In genomic region chr4:112648263-112649054, GRCh38 we compare ENCODE assay signal across 20 cellular contexts. TPM values are rescaled to one million over a fixed set of nuclear protein-coding genes. Genes with fewer than 3 reads are reported as not detected.
DNase-seq lines count a peak whose midpoint lies in the region; ATAC-seq and TF ChIP-seq lines count a peak whose summit lies in the region.
"Had no signal": no experiment of that assay in that cellular context is flagged by ENCODE, and none has a peak within 500 bp of the region (broad histone marks: within the 10 kb centered on the region; RNA-seq: fewer than 3 reads in every experiment).

No MANE protein-coding gene starts in this region.

- no peak overlapping the region for H4K8ac ChIP-seq in mesenchymal stem cell (ENCODE audit: low read length)

- H3K4me3 Mint-ChIP-seq in endodermal cell, result peak overlapping the region; percentile 95
- H3K4me3 Mint-ChIP-seq: activated naive CD4-positive, alpha-beta T cell treated with anti-CD3 and anti-CD28 coated beads, Interleukin-2, amount 50 U/mL, for 24 hours; brain; stimulated activated memory B cell treated with anti-CD40 and anti-IgM and Interleukin-4, amounts not matched to agents 10 μg/mL and 1 μg/mL and 100 μg/mL, for 72 hours had no signal

- H3K9me3 ChIP-seq in HUES48 (ENCODE audit: control insufficient read depth, insufficient read depth, low read length), result 0 out of 2 replicates have a peak, but pooled peaks cover 2% of the 10 kb centered on the region
- no peaks in the 10 kb centered on the region for H3K9me3 ChIP-seq in endodermal cell (ENCODE audit: control insufficient read depth, low read length)
- H3K9me3 ChIP-seq in mesenchymal stem cell (ENCODE audit: control insufficient read depth, low read length), result no peaks in the 10 kb centered on the region
- H3K9me3 ChIP-seq: colonic mucosa had no signal

- H3K4me3 ChIP-seq in HUES48 (ENCODE audit: low read depth, low read length) (peak overlapping the region; percentile 77), endodermal cell (ENCODE audit: low read length) (peak overlapping the region; percentile 99), mesenchymal stem cell (ENCODE audit: insufficient read depth in 1 of 2, low read depth in 1 of 2, low read length in 2 of 2) (no peak overlapping the region)
- H3K4me3 ChIP-seq: colonic mucosa, smooth muscle cell had no signal

- no peaks in the 10 kb centered on the region for H3K27me3 ChIP-seq in HUES48 (ENCODE audit: control insufficient read depth, insufficient read depth, low read length)
- H3K27me3 ChIP-seq in endodermal cell (ENCODE audit: control insufficient read depth, insufficient read depth, low read length, poor library complexity, severe bottlenecking), result no peaks in the 10 kb centered on the region
- no peaks in the 10 kb centered on the region for H3K27me3 ChIP-seq in mesenchymal stem cell (ENCODE audit: control insufficient read depth in 1 of 2, insufficient read depth in 1 of 2, low read length in 2 of 2)
- H3K27me3 ChIP-seq: colonic mucosa had no signal

- H2BK120ac ChIP-seq in mesenchymal stem cell (ENCODE audit: low read depth, low read length), result no peak overlapping the region

- no peak overlapping the region for H3K14ac ChIP-seq in mesenchymal stem cell (ENCODE audit: low read length in 2 of 2)

- H2BK15ac ChIP-seq in mesenchymal stem cell (ENCODE audit: low read depth, poor library complexity, severe bottlenecking), result no peak overlapping the region

- H2BK12ac ChIP-seq in mesenchymal stem cell (ENCODE audit: low read length in 2 of 2), result no peak overlapping the region

- peaks cover 15% of the 10 kb centered on the region for H3K4me1 Mint-ChIP-seq in endodermal cell
- H3K4me1 Mint-ChIP-seq: activated naive CD4-positive, alpha-beta T cell treated with anti-CD3 and anti-CD28 coated beads, Interleukin-2, amount 50 U/mL, for 24 hours; brain had no signal

- H3K36me3 Mint-ChIP-seq in endodermal cell (ENCODE audit: low read depth), result peaks cover 29% of the 10 kb centered on the region

- H2BK5ac ChIP-seq in mesenchymal stem cell (ENCODE audit: low read depth, low read length, poor library complexity, severe bottlenecking), result no peak overlapping the region

- peaks cover 3% of the 10 kb centered on the region for H3K79me1 ChIP-seq in mesenchymal stem cell (replicated peaks; ENCODE audit: low read length, poor library complexity, severe bottlenecking)

- no peak overlapping the region for H3K4ac ChIP-seq in mesenchymal stem cell (ENCODE audit: low read depth in 1 of 2, low read length in 2 of 2)

- peaks cover 5% of the 10 kb centered on the region for H3K9me3 Mint-ChIP-seq in endodermal cell
- H3K9me3 Mint-ChIP-seq: activated naive CD4-positive, alpha-beta T cell treated with anti-CD3 and anti-CD28 coated beads, Interleukin-2, amount 50 U/mL, for 24 hours; brain; stimulated activated memory B cell treated with anti-CD40 and anti-IgM and Interleukin-4, amounts not matched to agents 10 μg/mL and 1 μg/mL and 100 μg/mL, for 72 hours had no signal

- DNase-seq in EL (peak; percentile 37), endodermal cell (peak; percentile 89), mesenchymal stem cell (no peak), sciatic nerve (ENCODE audit: low spot score) (no peak), NCI-H2081 (lab: John Stamatoyannopoulos, UW) (no peak)
- DNase-seq: activated CD4-positive, CD25-positive, alpha-beta regulatory T cell treated with anti-CD3 and anti-CD28 coated beads, Interleukin-2, amount 50 U/mL, for 72 hours; colonic mucosa; Karpas-422; NCI-H1048; NCI-H187 treated with DMSO at 0.1 percent for 48 hours; NCI-H226; NCI-H774 had no signal

- TF ChIP-seq CTCF in endodermal cell (conservative IDR thresholded peaks at IDR 0.05), result no peak

- H2AFZ ChIP-seq in mesenchymal stem cell (ENCODE audit: low read depth, low read length), result no peak overlapping the region

- no peak overlapping the region for H3K4me2 ChIP-seq in mesenchymal stem cell (ENCODE audit: low read length, poor library complexity, severe bottlenecking)
- H3K4me2 ChIP-seq: smooth muscle cell had no signal

- no peak overlapping the region for H3K18ac ChIP-seq in mesenchymal stem cell (ENCODE audit: low read depth in 1 of 2, low read length in 2 of 2)

- no peak for ATAC-seq in GM21737 (IDR thresholded peaks at IDR 0.05; ENCODE audit: unreplicated experiment)
- no peak for ATAC-seq in sciatic nerve
- no peak for ATAC-seq in GM19035 (IDR thresholded peaks at IDR 0.05; ENCODE audit: unreplicated experiment)
- ATAC-seq: stimulated activated memory B cell treated with anti-CD40 and anti-IgM and Interleukin-4, amounts not matched to agents 10 μg/mL and 1 μg/mL and 100 μg/mL, for 72 hours had no signal

- WGBS in endodermal cell (ENCODE audit: insufficient coverage in 1 of 2, insufficient read length in 1 of 2), 2 experiments, result 0 to 20% methylated on average over 2 to 3 of the region's 3 CpGs
- WGBS in mesenchymal stem cell, result 71% methylated on average over 2 of the region's 3 CpGs

- peak overlapping the region; percentile 99 for H3K27ac ChIP-seq in HUES48 (ENCODE audit: low read depth, low read length)
- H3K27ac ChIP-seq in endodermal cell (ENCODE audit: low read depth, low read length), result peak overlapping the region; percentile 76
- no peak overlapping the region for H3K27ac ChIP-seq in mesenchymal stem cell (ENCODE audit: low read length, poor library complexity, severe bottlenecking)
- H3K27ac ChIP-seq: C4-2B, colonic mucosa had no signal

- H3K27ac Mint-ChIP-seq in endodermal cell, result peak overlapping the region; percentile 99
- H3K27ac Mint-ChIP-seq: activated naive CD4-positive, alpha-beta T cell treated with anti-CD3 and anti-CD28 coated beads, Interleukin-2, amount 50 U/mL, for 24 hours; brain; stimulated activated memory B cell treated with anti-CD40 and anti-IgM and Interleukin-4, amounts not matched to agents 10 μg/mL and 1 μg/mL and 100 μg/mL, for 72 hours had no signal

- H3K36me3 ChIP-seq in HUES48 (ENCODE audit: control insufficient read depth, insufficient read depth, low read length), result peaks cover 27% of the 10 kb centered on the region
- H3K36me3 ChIP-seq in endodermal cell (ENCODE audit: control insufficient read depth, insufficient read depth, low read length), result peaks cover 22% of the 10 kb centered on the region
- H3K36me3 ChIP-seq in mesenchymal stem cell (ENCODE audit: control insufficient read depth in 1 of 2, insufficient read depth in 2 of 2, low read depth in 1 of 2, low read length in 2 of 2), result peaks cover 11 to 85% of the 10 kb centered on the region in 2 experiments

- no peak overlapping the region for H2AK5ac ChIP-seq in mesenchymal stem cell (ENCODE audit: low read length, severe bottlenecking)

- H4K91ac ChIP-seq in mesenchymal stem cell (ENCODE audit: low read length), result no peak overlapping the region

- H3K9ac ChIP-seq in HUES48 (ENCODE audit: low read depth, low read length), result peak overlapping the region; percentile 99
- peak overlapping the region; percentile 99 for H3K9ac ChIP-seq in endodermal cell (ENCODE audit: extremely low read depth, low read length, poor library complexity, severe bottlenecking)
- peak overlapping the region; percentile 41 for H3K9ac ChIP-seq in mesenchymal stem cell (ENCODE audit: low read length)

- H3K27me3 Mint-ChIP-seq in endodermal cell (ENCODE audit: insufficient read depth), result no peaks in the 10 kb centered on the region
- H3K27me3 Mint-ChIP-seq: activated naive CD4-positive, alpha-beta T cell treated with anti-CD3 and anti-CD28 coated beads, Interleukin-2, amount 50 U/mL, for 24 hours; brain; stimulated activated memory B cell treated with anti-CD40 and anti-IgM and Interleukin-4, amounts not matched to agents 10 μg/mL and 1 μg/mL and 100 μg/mL, for 72 hours had no signal

- no peak overlapping the region for H3K23ac ChIP-seq in mesenchymal stem cell (ENCODE audit: low read length in 2 of 2)

- H3K4me1 ChIP-seq in HUES48 (ENCODE audit: control insufficient read depth, insufficient read depth, low read length), result peaks cover 37% of the 10 kb centered on the region
- no peaks in the 10 kb centered on the region for H3K4me1 ChIP-seq in endodermal cell (ENCODE audit: control insufficient read depth, insufficient read depth, low read length)
- H3K4me1 ChIP-seq in mesenchymal stem cell (ENCODE audit: control insufficient read depth, insufficient read depth, low read depth, low read length), result no peaks in the 10 kb centered on the region
- H3K4me1 ChIP-seq: colonic mucosa had no signal

- intact Hi-C loops in sciatic nerve (cut with DNase I), result no loop called here

RNA-seq across cellular contexts. Expression of gene LARP7, which starts 11.5 kb away (rescaled TPM):
- total RNA-seq in endodermal cell (10 to 100 TPM; 36.1 to 52.0 TPM), sciatic nerve (51.6 TPM)
- 54.4 TPM for polyA plus RNA-seq in endodermal cell (2013, experiment 1 of 2)
- 63.8 TPM for polyA plus RNA-seq in endodermal cell (2013, experiment 2 of 2)
- polyA plus RNA-seq in mesenchymal stem cell (2013, experiment 1 of 2), result 60.7 TPM
- polyA plus RNA-seq in mesenchymal stem cell (2013, experiment 2 of 2), result 74.8 TPM

RNA-seq across cellular contexts. Expression of gene ZGRF1, which starts 11.8 kb away (rescaled TPM):
- total RNA-seq in endodermal cell (10 to 100 TPM; 29.1 to 57.3 TPM), sciatic nerve (10.6 TPM)
- polyA plus RNA-seq in endodermal cell (2013, experiment 1 of 2), result 25.4 TPM
- polyA plus RNA-seq in endodermal cell (2013, experiment 2 of 2), result 22.2 TPM
- 1.8 TPM for polyA plus RNA-seq in mesenchymal stem cell (2013, experiment 1 of 2)
- polyA plus RNA-seq in mesenchymal stem cell (2013, experiment 2 of 2), result 1.6 TPM

Comparison
In these comparisons a context has a peak if more than half of its experiments do, and no peak if none do; other contexts are left out.
1. DNase-seq: peak in EL (single experiment) and endodermal cell (single experiment); none in mesenchymal stem cell (single experiment), sciatic nerve (single experiment) and NCI-H2081 (0 of 2).
2. H3K4me3 ChIP-seq: peak in HUES48 (single experiment) and endodermal cell (single experiment); none in mesenchymal stem cell (0 of 2).
3. H3K9ac ChIP-seq: peak in every context shown above with its lines; median percentile 99 in HUES48; 99 in endodermal cell; 41 in mesenchymal stem cell.